In genomic region chr17:7651097-7651958, GRCh38 we compare ENCODE assay signal across 8 cellular contexts. TPM values are rescaled to one million over a fixed set of nuclear protein-coding genes. Genes with fewer than 3 reads are reported as not detected.
DNase-seq lines count a peak whose midpoint lies in the region; ATAC-seq and TF ChIP-seq lines count a peak whose summit lies in the region.

No MANE protein-coding gene starts in this region.

- peaks cover 9% of the 10 kb centered on the region for H3K4me1 ChIP-seq in iPS-18a (ENCODE audit: control insufficient read depth, low read depth, low read length)
- H3K4me1 ChIP-seq in spleen, result peaks cover 9 to 29% (median 22%) of the 10 kb centered on the region in 6 donors

- no peak for DNase-seq in HFF-Myc (ENCODE audit: extremely low read depth, low read depth)
- no peak for DNase-seq in activated naive CD8-positive, alpha-beta T cell treated with anti-CD3 and anti-CD28 coated beads, Interleukin-2, amount 10 ng/mL, durations not matched to agents 7 days and 5 days
- DNase-seq in spleen, result no peak
- no peak for DNase-seq in NCI-H2107 (lab: John Stamatoyannopoulos, UW)

- peak overlapping the region; percentile 9 for H3K4me3 ChIP-seq in HFF-Myc (replicated peaks; ENCODE audit: low read depth, low read length)
- peak overlapping the region; percentile 68 for H3K4me3 ChIP-seq in iPS-18a (ENCODE audit: low read length)
- H3K4me3 ChIP-seq in spleen, result peak overlapping the region; percentile 37 to 76 (median 52)

- no peaks in the 10 kb centered on the region for H3K9me3 Mint-ChIP-seq in activated naive CD8-positive, alpha-beta T cell treated with anti-CD3 and anti-CD28 coated beads, Interleukin-2, amount 10 ng/mL, durations not matched to agents 7 days and 5 days

- TF ChIP-seq POLR2A in spleen (IDR thresholded peaks at IDR 0.05), result no peak

- TF ChIP-seq CTCF in HFF-Myc (IDR thresholded peaks at IDR 0.05; ENCODE audit: low read depth, low read length, missing control alignments) (no peak), spleen (IDR thresholded peaks at IDR 0.05 in 8 of 11, conservative IDR thresholded peaks at IDR 0.05 in 3 of 11) (no peak)

- no peaks in the 10 kb centered on the region for H3K9me3 ChIP-seq in iPS-18a (ENCODE audit: control insufficient read depth, low read depth, low read length)
- H3K9me3 ChIP-seq in spleen, result no peaks in the 10 kb centered on the region

- peak; percentile 5 for ATAC-seq in activated naive CD8-positive, alpha-beta T cell treated with anti-CD3 and anti-CD28 coated beads, Interleukin-2, amount 10 ng/mL, durations not matched to agents 7 days and 5 days (ENCODE audit: low read depth)
- ATAC-seq in GM21447 (IDR thresholded peaks at IDR 0.05; ENCODE audit: unreplicated experiment), result no peak
- ATAC-seq in HG02642 (IDR thresholded peaks at IDR 0.05; ENCODE audit: poor library complexity, unreplicated experiment), result no peak
- ATAC-seq in GM21717 (IDR thresholded peaks at IDR 0.05; ENCODE audit: unreplicated experiment), result no peak

- intact Hi-C loops in spleen (cut with DNase I; ENCODE audit: low total_unique reads), result no loop called here

- H3K27ac ChIP-seq in iPS-18a (ENCODE audit: low read length) (no peak overlapping the region), spleen (peak overlapping the region in 7 of 8 donors; percentile 30 to 64 (median 46))

- peak overlapping the region; percentile 35 for H3K27ac Mint-ChIP-seq in activated naive CD8-positive, alpha-beta T cell treated with anti-CD3 and anti-CD28 coated beads, Interleukin-2, amount 10 ng/mL, durations not matched to agents 7 days and 5 days

- peak overlapping the region; percentile 76 for H3K4me3 Mint-ChIP-seq in activated naive CD8-positive, alpha-beta T cell treated with anti-CD3 and anti-CD28 coated beads, Interleukin-2, amount 10 ng/mL, durations not matched to agents 7 days and 5 days

- H3K4me1 Mint-ChIP-seq in activated naive CD8-positive, alpha-beta T cell treated with anti-CD3 and anti-CD28 coated beads, Interleukin-2, amount 10 ng/mL, durations not matched to agents 7 days and 5 days, result peaks cover 11% of the 10 kb centered on the region

- H3K27me3 ChIP-seq in iPS-18a (ENCODE audit: control insufficient read depth, insufficient read depth, low read length), result peaks cover 26% of the 10 kb centered on the region
- peaks cover 0 to 66% (median 34%) of the 10 kb centered on the region in 7 donors for H3K27me3 ChIP-seq in spleen (replicated peaks in 1 of 7)

- POLR2A ChIA-PET in activated naive CD8-positive, alpha-beta T cell treated with anti-CD3 and anti-CD28 coated beads, Interleukin-2, amount 10 ng/mL, durations not matched to agents 7 days and 5 days (lab: Charles Lee), result interaction anchor here (0.6 to 2.5 kb wide), 5 partner anchors 10 to 516 kb away, joined by 3 to 21 read pairs (median 7); partner anchors contain the start of genes FXR2, SAT2 and TP53

- H3K36me3 ChIP-seq in iPS-18a (ENCODE audit: control insufficient read depth, low read depth, low read length), result no peaks in the 10 kb centered on the region
- no peaks in the 10 kb centered on the region for H3K36me3 ChIP-seq in spleen

- no peak overlapping the region for H3K9ac ChIP-seq in iPS-18a (ENCODE audit: low read length)

- H3K27me3 Mint-ChIP-seq in activated naive CD8-positive, alpha-beta T cell treated with anti-CD3 and anti-CD28 coated beads, Interleukin-2, amount 10 ng/mL, durations not matched to agents 7 days and 5 days, result peaks cover 49% of the 10 kb centered on the region

- H3K36me3 Mint-ChIP-seq in activated naive CD8-positive, alpha-beta T cell treated with anti-CD3 and anti-CD28 coated beads, Interleukin-2, amount 10 ng/mL, durations not matched to agents 7 days and 5 days, result no peaks in the 10 kb centered on the region

- WGBS in spleen, 5 donors, result 0 to 2% (median 1%) methylated on average over 49 to 82 of the region's 82 CpGs

RNA-seq across cellular contexts. Expression of gene ATP1B2, which starts 0.6 kb away (rescaled TPM):
- total RNA-seq in activated naive CD8-positive, alpha-beta T cell treated with anti-CD3 and anti-CD28 coated beads, Interleukin-2, amount 10 ng/mL, durations not matched to agents 7 days and 5 days, result under 1 TPM; 0.14 to 0.42 TPM
- 10 to 100 TPM in 1 of 7 donors, 1 to 10 TPM in 6; 3.8 to 10.1 (median 5.1) TPM for total RNA-seq in spleen
- under 1 TPM; 0.26 to 0.56 (median 0.54) TPM for polyA plus RNA-seq in spleen

RNA-seq across cellular contexts. Expression of gene SHBG, which starts 21.4 kb away (rescaled TPM):
- not detected for total RNA-seq in activated naive CD8-positive, alpha-beta T cell treated with anti-CD3 and anti-CD28 coated beads, Interleukin-2, amount 10 ng/mL, durations not matched to agents 7 days and 5 days
- 1 to 10 TPM in 2 of 7 donors, under 1 TPM in 3, not detected in 2; 0.49 to 1.9 (median 0.70) TPM for total RNA-seq in spleen
- under 1 TPM; 0.27 to 0.35 (median 0.28) TPM for polyA plus RNA-seq in spleen

RNA-seq across cellular contexts. Expression of gene SAT2, which starts 23.7 kb away (rescaled TPM):
- total RNA-seq in activated naive CD8-positive, alpha-beta T cell treated with anti-CD3 and anti-CD28 coated beads, Interleukin-2, amount 10 ng/mL, durations not matched to agents 7 days and 5 days, result 10 to 100 TPM; 40.0 to 41.2 TPM
- total RNA-seq in spleen, result 10 to 100 TPM; 65.1 to 98.6 (median 80.6) TPM
- polyA plus RNA-seq in spleen, result 100 to 1,000 TPM; 116 to 229 (median 191) TPM

RNA-seq across cellular contexts. Expression of gene TP53, which starts 36.0 kb away (rescaled TPM):
- 100 to 1,000 TPM; 128 to 131 TPM for total RNA-seq in activated naive CD8-positive, alpha-beta T cell treated with anti-CD3 and anti-CD28 coated beads, Interleukin-2, amount 10 ng/mL, durations not matched to agents 7 days and 5 days
- total RNA-seq in spleen, result 10 to 100 TPM; 37.0 to 83.9 (median 58.5) TPM
- polyA plus RNA-seq in spleen, result 10 to 100 TPM; 33.6 to 48.1 (median 40.1) TPM

RNA-seq across cellular contexts. Expression of gene FXR2, which starts 36.6 kb away (rescaled TPM):
- 10 to 100 TPM; 37.7 to 38.2 TPM for total RNA-seq in activated naive CD8-positive, alpha-beta T cell treated with anti-CD3 and anti-CD28 coated beads, Interleukin-2, amount 10 ng/mL, durations not matched to agents 7 days and 5 days
- total RNA-seq in spleen, result 10 to 100 TPM; 17.7 to 29.3 (median 26.7) TPM
- 10 to 100 TPM; 18.9 to 26.9 (median 20.4) TPM for polyA plus RNA-seq in spleen

Comparison
In these comparisons a context has a peak if more than half of its experiments do, and no peak if none do; other contexts are left out.
1. H3K4me3 ChIP-seq: peak in every context shown above with its lines; median percentile 68 in iPS-18a; 52 in spleen; 9 in HFF-Myc.